Comparison of ENCODE assay signal across 24 cellular contexts in the genomic region with DNA sequence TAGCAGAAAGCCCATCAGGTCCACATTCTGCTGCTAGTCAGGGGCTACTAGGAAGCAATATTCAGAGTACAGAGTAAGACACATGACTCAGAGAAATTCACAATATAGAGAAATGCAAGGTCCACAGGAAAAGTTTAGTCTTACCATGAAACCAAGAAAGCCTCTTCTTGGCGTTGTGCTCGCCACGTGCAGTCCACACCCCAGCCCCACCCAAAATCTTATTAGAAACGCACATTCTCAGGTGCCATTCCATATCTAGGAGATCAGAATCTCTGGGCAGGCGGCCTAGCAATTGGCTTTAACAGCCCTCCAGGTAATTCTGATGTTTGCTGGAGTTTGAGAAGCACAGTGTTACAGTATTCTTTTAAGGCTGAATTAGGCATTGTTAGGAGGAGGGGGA.
"Had no signal": no experiment of that assay in that cellular context is flagged by ENCODE, and none has a peak within 500 bp of the region (broad histone marks: within the 10 kb centered on the region; RNA-seq: fewer than 3 reads in every experiment).

No MANE protein-coding gene starts in this region.

- H3K36me3 ChIP-seq: esophagus squamous epithelium, heart right ventricle, neural progenitor cell, prostate gland, right atrium auricular region, spleen, tibial artery, uterus had no signal

- DNase-seq: dermis blood vessel endothelial cell; effector memory CD4-positive, alpha-beta T cell; esophagus squamous epithelium; foreskin melanocyte; glutamatergic neuron; heart right ventricle; hippocampal formation; kidney glomerular epithelial cell; mesenchymal stem cell; naive thymus-derived CD4-positive, alpha-beta T cell; spleen; stimulated activated CD4-positive, alpha-beta T cell treated with anti-CD3 and anti-CD28 coated beads, Interleukin-4, amount 100 ng/mL, for 4 hours; stimulated activated naive CD8-positive, alpha-beta T cell treated with anti-CD3 and anti-CD28 coated beads, Interleukin-15, Interleukin-2, amounts not matched to agents 100 U/mL and 50 U/mL, for 24 hours; substantia nigra; testis; tibial artery; uterus had no signal

- H3K4me2 ChIP-seq: neural progenitor cell had no signal

- H3K27ac ChIP-seq: coronary artery, esophagus squamous epithelium, heart right ventricle, neural progenitor cell, parathyroid adenoma, prostate gland, right atrium auricular region, spleen, testis, tibial artery, uterus had no signal

- H3K9me3 ChIP-seq: esophagus squamous epithelium, heart right ventricle, prostate gland, right atrium auricular region, spleen, testis, tibial artery, uterus had no signal

- H3K4me3 ChIP-seq: coronary artery, esophagus squamous epithelium, heart right ventricle, neural progenitor cell, prostate gland, right atrium auricular region, spleen, testis, tibial artery, uterus had no signal

- H3K4me1 ChIP-seq: neural progenitor cell, parathyroid adenoma, prostate gland, testis, uterus had no signal

- H3K27me3 ChIP-seq: esophagus squamous epithelium, right atrium auricular region, spleen, testis, tibial artery, uterus had no signal

- H3K79me2 ChIP-seq: parathyroid adenoma had no signal

- H2AFZ ChIP-seq: neural progenitor cell, parathyroid adenoma had no signal

- ATAC-seq: heart right ventricle; naive thymus-derived CD4-positive, alpha-beta T cell; sciatic nerve; stimulated activated memory B cell treated with anti-CD40 and anti-IgM and Interleukin-4, amounts not matched to agents 10 μg/mL and 1 μg/mL and 100 μg/mL, for 72 hours; stimulated activated naive CD8-positive, alpha-beta T cell treated with anti-CD3 and anti-CD28 coated beads, Interleukin-15, Interleukin-2, amounts not matched to agents 100 U/mL and 50 U/mL, for 24 hours had no signal
